ENCODE assay signal across 1 cellular context in the genomic region with DNA sequence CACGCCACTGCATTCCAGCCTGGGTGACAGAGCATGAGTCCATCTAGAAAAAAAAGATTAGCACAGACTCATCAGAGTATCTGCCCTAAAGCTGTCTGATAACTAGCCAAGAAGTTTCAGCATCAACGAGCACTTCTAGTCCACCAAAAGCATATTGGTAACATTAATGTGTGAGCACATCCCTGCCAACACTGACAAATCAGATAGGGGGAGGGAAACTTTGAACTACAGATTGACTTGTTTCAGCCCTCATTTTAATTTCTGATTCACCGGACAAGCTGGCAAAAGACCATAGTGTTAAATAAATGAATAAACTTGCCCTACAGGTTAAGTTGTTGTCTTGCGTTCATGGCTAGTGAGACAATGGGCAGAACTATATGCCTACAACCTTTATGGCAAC.
TF ChIP-seq lines count a peak whose summit lies in the region.

No MANE protein-coding gene starts in this region.

TF ChIP-seq in IMR-90, 13 proteins besides CTCF, POLR2A, EP300 and RAD21:
- TF ChIP-seq BHLHE40 (IDR thresholded peaks at IDR 0.05; ENCODE audit: low read depth, low read length) (no peak), CHD1 (IDR thresholded peaks at IDR 0.05; ENCODE audit: low read depth, low read length) (no peak), USF2 (IDR thresholded peaks at IDR 0.05; ENCODE audit: low read depth, low read length) (no peak), NFE2L2 (IDR thresholded peaks at IDR 0.05; ENCODE audit: low read depth, low read length) (no peak), SMC3 (IDR thresholded peaks at IDR 0.05; ENCODE audit: low read depth, low read length) (no peak), FOS (IDR thresholded peaks at IDR 0.05; ENCODE audit: low read depth, low read length) (no peak), MAZ (IDR thresholded peaks at IDR 0.05; ENCODE audit: borderline replicate concordance, low read depth, low read length) (no peak), MAFK (IDR thresholded peaks at IDR 0.05; ENCODE audit: low read depth, low read length) (no peak), RCOR1 (IDR thresholded peaks at IDR 0.05; ENCODE audit: insufficient replicate concordance, low read length) (no peak), CEBPB (IDR thresholded peaks at IDR 0.05; ENCODE audit: low read depth, low read length) (no peak), RFX5 (IDR thresholded peaks at IDR 0.05; ENCODE audit: low read depth, low read length) (no peak)
- TF ChIP-seq, protein P1, sequence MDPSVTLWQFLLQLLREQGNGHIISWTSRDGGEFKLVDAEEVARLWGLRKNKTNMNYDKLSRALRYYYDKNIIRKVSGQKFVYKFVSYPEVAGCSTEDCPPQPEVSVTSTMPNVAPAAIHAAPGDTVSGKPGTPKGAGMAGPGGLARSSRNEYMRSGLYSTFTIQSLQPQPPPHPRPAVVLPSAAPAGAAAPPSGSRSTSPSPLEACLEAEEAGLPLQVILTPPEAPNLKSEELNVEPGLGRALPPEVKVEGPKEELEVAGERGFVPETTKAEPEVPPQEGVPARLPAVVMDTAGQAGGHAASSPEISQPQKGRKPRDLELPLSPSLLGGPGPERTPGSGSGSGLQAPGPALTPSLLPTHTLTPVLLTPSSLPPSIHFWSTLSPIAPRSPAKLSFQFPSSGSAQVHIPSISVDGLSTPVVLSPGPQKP (IDR thresholded peaks at IDR 0.05; ENCODE audit: borderline replicate concordance, low read depth, low read length), result no peak
